In the genomic region with DNA sequence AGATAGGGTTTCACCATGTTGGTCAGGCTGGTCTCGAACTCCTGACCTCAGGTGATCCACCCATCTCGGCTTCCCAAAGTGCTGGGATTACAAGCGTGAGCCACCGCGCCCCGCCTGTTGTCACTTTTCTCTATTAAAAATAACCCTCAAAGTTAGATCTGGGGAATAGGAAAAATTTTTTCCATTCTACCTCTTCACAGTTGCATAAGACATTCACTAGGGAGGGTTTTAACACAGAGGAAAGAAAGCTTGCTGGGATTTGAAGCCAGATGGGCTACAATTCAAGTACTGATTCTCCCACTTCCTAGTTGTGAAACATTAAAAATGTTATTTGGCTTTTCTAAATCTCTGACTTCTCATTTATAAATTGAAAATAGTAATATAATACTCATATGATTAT, we compare ENCODE assay signal across 34 cellular contexts. TPM values are rescaled to one million over a fixed set of nuclear protein-coding genes. Genes with fewer than 3 reads are reported as not detected.
DNase-seq lines count a peak whose midpoint lies in the region; ATAC-seq and TF ChIP-seq lines count a peak whose summit lies in the region.
"Had no signal": no experiment of that assay in that cellular context is flagged by ENCODE, and none has a peak within 500 bp of the region (broad histone marks: within the 10 kb centered on the region; RNA-seq: fewer than 3 reads in every experiment).

No MANE protein-coding gene starts in this region.

- 0 out of 2 replicates have a peak, but pooled peaks cover 3% of the 10 kb centered on the region for H3K9me2 ChIP-seq in GM23248 (ENCODE audit: insufficient read depth)
- H3K9me2 ChIP-seq: SK-N-SH had no signal

- peak overlapping the region; percentile 47 for H2AFZ ChIP-seq in GM23248

- no peaks in the 10 kb centered on the region for H3K9me3 ChIP-seq in GM23248 (ENCODE audit: low read depth)
- no peaks in the 10 kb centered on the region for H3K9me3 ChIP-seq in right cardiac atrium (ENCODE audit: control insufficient read depth, low read length)
- H3K9me3 ChIP-seq in tibial artery, result no peaks in the 10 kb centered on the region
- H3K9me3 ChIP-seq in WERI-Rb-1 (ENCODE audit: severe bottlenecking), result no peaks in the 10 kb centered on the region
- H3K9me3 ChIP-seq: MG63, mucosa of descending colon, SK-N-SH had no signal

- H3K4me2 ChIP-seq in GM23248 (ENCODE audit: unreplicated experiment), result peak overlapping the region; percentile 33
- H3K4me2 ChIP-seq: KMS-11, SK-N-SH, smooth muscle cell had no signal

- H3K4me3 ChIP-seq in GM23248, result peak overlapping the region; percentile 2; the same call in 1 of the 2 replicates
- H3K4me3 ChIP-seq in fibroblast of pulmonary artery (replicated peaks; ENCODE audit: low read depth, low read length), result no peak overlapping the region
- H3K4me3 ChIP-seq in right cardiac atrium (ENCODE audit: low read length), result no peak overlapping the region
- H3K4me3 ChIP-seq in tibial artery, result no peak overlapping the region
- no peak overlapping the region for H3K4me3 ChIP-seq in WERI-Rb-1 (ENCODE audit: low read depth, low read length)
- H3K4me3 ChIP-seq: cardiac muscle cell, coronary artery, MG63, mucosa of descending colon, smooth muscle cell had no signal

- in situ Hi-C loops in GM23248 (cut with MboI), result no loop called here

- TF ChIP-seq CTCF in fibroblast of pulmonary artery (IDR thresholded peaks at IDR 0.05; ENCODE audit: low read length, missing control alignments) (no peak), tibial artery (IDR thresholded peaks at IDR 0.05) (no peak), WERI-Rb-1 (IDR thresholded peaks at IDR 0.05; ENCODE audit: low read depth, low read length) (no peak)

- no peaks in the 10 kb centered on the region for H4K20me1 ChIP-seq in GM23248 (ENCODE audit: insufficient read depth)

- intact Hi-C loops in right cardiac atrium (cut with DNase I) (no loop called here), tibial artery (cut with DNase I; ENCODE audit: low total_unique reads) (no loop called here)

- ATAC-seq in right cardiac atrium, result peak; percentile 76 to 89
- ATAC-seq in GM19324 (IDR thresholded peaks at IDR 0.05; ENCODE audit: low FRiP score, unreplicated experiment), result no peak
- ATAC-seq: activated naive CD4-positive, alpha-beta T cell treated with anti-CD3 and anti-CD28 coated beads, Interleukin-2, amount 50 U/mL, for 72 hours; mucosa of descending colon; natural killer cell had no signal

- H3K27me3 ChIP-seq in GM23248 (replicated peaks; ENCODE audit: insufficient read depth) (no peaks in the 10 kb centered on the region), right cardiac atrium (ENCODE audit: control insufficient read depth, insufficient read depth) (no peaks in the 10 kb centered on the region), tibial artery (no peaks in the 10 kb centered on the region), WERI-Rb-1 (ENCODE audit: insufficient read depth, low read depth, severe bottlenecking) (no peaks in the 10 kb centered on the region)
- H3K27me3 ChIP-seq: cardiac muscle cell, MG63 had no signal

- no peaks in the 10 kb centered on the region for H3K79me2 ChIP-seq in GM23248 (ENCODE audit: insufficient read depth)

- H3K4me1 ChIP-seq in GM23248 (ENCODE audit: insufficient read depth) (peaks cover 25% of the 10 kb centered on the region), right cardiac atrium (ENCODE audit: control insufficient read depth, insufficient read depth, low read length) (no peaks in the 10 kb centered on the region), tibial artery (no peaks in the 10 kb centered on the region)

- H3K9ac ChIP-seq in GM23248, result no peak overlapping the region
- H3K9ac ChIP-seq: KMS-11, SK-N-SH had no signal

- H3K36me3 ChIP-seq in GM23248 (ENCODE audit: low read depth), result no peaks in the 10 kb centered on the region
- no peaks in the 10 kb centered on the region for H3K36me3 ChIP-seq in tibial artery
- H3K36me3 ChIP-seq in WERI-Rb-1, result no peaks in the 10 kb centered on the region
- H3K36me3 ChIP-seq: cardiac muscle cell, MG63 had no signal

- DNase-seq in GM23248 (peak; percentile 57), fibroblast of pulmonary artery (ENCODE audit: low read depth) (peak; percentile 61), right cardiac atrium (peak; percentile 51 to 79 (median 62)), tibial artery (peak; percentile 53 to 68), WERI-Rb-1 (no peak), T-helper 2 cell (no peak)
- DNase-seq in activated T-cell treated with anti-CD3 and anti-CD28 coated beads, Interleukin-2, amount 50 U/mL, for 48 hours, result no peak
- DNase-seq: activated CD4-positive, alpha-beta T cell treated with anti-CD3 and anti-CD28 coated beads for 48 hours; activated CD8-positive, alpha-beta memory T cell treated with anti-CD3 and anti-CD28 coated beads for 24 hours; activated effector memory CD4-positive, alpha-beta T cell treated with Interleukin-2 at 50 U/mL for 16 hours; activated T-cell treated with anti-CD3 and anti-CD28 coated beads for 4 hours; effector memory CD4-positive, alpha-beta T cell; hippocampal formation; mammary epithelial cell; MG63; mucosa of descending colon; natural killer cell; NCI-H2029; NCI-H510A treated with DMSO at 0.1 percent for 48 hours; OCI-M1; SK-N-SH; stimulated activated naive CD4-positive, alpha-beta T cell had no signal

- 28 to 44% methylated on average over 6 of the region's 6 CpGs for WGBS in GM23248 (ENCODE audit: low coverage in 1 of 2, low lambda C conversion rate in 2 of 2, missing lambda C conversion rate in 2 of 2), 2 experiments
- 76% methylated on average over 6 of the region's 6 CpGs for WGBS in right cardiac atrium

- H3K27ac ChIP-seq in GM23248 (peak overlapping the region; percentile 61), right cardiac atrium (ENCODE audit: low read length) (no peak overlapping the region), tibial artery (peak overlapping the region; percentile 26 to 30), WERI-Rb-1 (no peak overlapping the region)
- H3K27ac ChIP-seq: cardiac muscle cell, epithelial cell of prostate, HL-60, KMS-11, RWPE1 had no signal

- H3F3A ChIP-seq in GM23248 (ENCODE audit: insufficient read depth), result peaks cover 11% of the 10 kb centered on the region; the same call in 1 of the 2 replicates

RNA-seq across cellular contexts. Expression of a gene that starts 23.2 kb away (rescaled TPM):
- total RNA-seq in GM23248 (2014; rRNA removed; shearing (Covaris generic)), result not detected in 2 replicates
- polyA plus RNA-seq in GM23248 (2016; fragmentation: Nextera tagmentation; extraction: Ambion mirVana), result not detected in 2 replicates
- not detected for total RNA-seq in right cardiac atrium
- not detected for polyA plus RNA-seq in right cardiac atrium
- total RNA-seq: activated naive CD4-positive, alpha-beta T cell treated with anti-CD3 and anti-CD28 coated beads, Interleukin-2, amount 50 U/mL, for 72 hours; cardiac muscle cell; mammary epithelial cell; mucosa of descending colon; natural killer cell; osteocyte; smooth muscle cell; temporal lobe had no signal
- polyA plus RNA-seq: BJ, cardiac muscle cell, mammary epithelial cell, SK-N-SH, smooth muscle cell had no signal

RNA-seq across cellular contexts. Expression of a gene that starts 46.7 kb away (rescaled TPM):
- total RNA-seq in GM23248 (2014; rRNA removed; shearing (Covaris generic)), result 122 and 141 TPM in 2 replicates
- polyA plus RNA-seq in GM23248 (2016; fragmentation: Nextera tagmentation; extraction: Ambion mirVana), result 1,022 and 1,023 TPM in 2 replicates
- 100 to 1,000 TPM in 1 of 4 donors, 10 to 100 TPM in 3; 19.9 to 115 (median 69.7) TPM for total RNA-seq in right cardiac atrium
- 149 TPM for polyA plus RNA-seq in right cardiac atrium
- total RNA-seq: activated naive CD4-positive, alpha-beta T cell treated with anti-CD3 and anti-CD28 coated beads, Interleukin-2, amount 50 U/mL, for 72 hours had no signal

Comparison
In these comparisons a context has a peak if more than half of its experiments do, and no peak if none do; other contexts are left out.
1. DNase-seq: peak in GM23248 (single experiment), fibroblast of pulmonary artery (single experiment), right cardiac atrium (3 of 3) and tibial artery (2 of 2); none in WERI-Rb-1 (single experiment), T-helper 2 cell (0 of 5) and activated T-cell treated with anti-CD3 and anti-CD28 coated beads, Interleukin-2, amount 50 U/mL, for 48 hours (0 of 2).
2. H3K27ac ChIP-seq: peak in GM23248 (single experiment) and tibial artery (2 of 2); none in right cardiac atrium (single experiment) and WERI-Rb-1 (single experiment).